Comparison of ENCODE assay signal across 9 cellular contexts in the genomic region with DNA sequence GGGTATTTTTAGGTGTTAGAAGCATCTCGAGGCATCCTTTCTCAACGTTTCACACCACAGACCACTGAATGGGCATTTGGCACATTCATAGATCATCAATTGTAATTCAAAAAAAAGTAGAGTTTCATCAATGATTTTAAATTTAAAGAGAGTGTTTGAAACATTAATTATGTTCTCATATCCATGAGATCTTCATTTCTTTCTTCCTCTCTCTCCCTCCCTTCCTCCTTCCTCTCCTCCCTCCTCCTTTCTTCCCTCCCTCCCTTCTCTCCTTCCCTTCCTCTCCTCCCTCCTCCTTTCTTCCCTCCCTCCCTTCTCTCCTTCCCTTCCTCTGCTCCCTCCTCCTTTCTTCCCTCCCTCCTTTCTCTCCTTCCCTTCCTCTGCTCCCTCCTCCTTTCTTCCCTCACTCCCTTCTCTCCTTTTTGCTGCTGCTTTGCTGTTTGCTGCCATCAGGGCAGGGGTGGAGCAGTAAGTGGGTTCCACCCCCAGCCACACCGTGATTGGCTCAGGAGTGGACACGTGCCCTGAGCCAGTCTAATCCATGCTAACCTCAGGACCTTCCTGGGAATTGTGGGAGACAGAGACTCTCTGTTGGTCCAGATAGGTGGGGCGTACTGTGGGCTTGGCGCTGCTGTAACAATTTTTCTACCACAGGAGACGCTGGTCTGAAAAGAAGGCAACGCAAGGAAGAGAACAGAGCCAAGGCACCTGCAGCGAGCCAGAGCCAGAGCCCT. TPM values are rescaled to one million over a fixed set of nuclear protein-coding genes. Genes with fewer than 3 reads are reported as not detected.
A peak's percentile ranks its signal among the peaks of the same experiment; 100 is the strongest.
DNase-seq lines count a peak whose midpoint lies in the region; ATAC-seq and TF ChIP-seq lines count a peak whose summit lies in the region.
"Had no signal": no experiment of that assay in that cellular context is flagged by ENCODE, and none has a peak within 500 bp of the region (broad histone marks: within the 10 kb centered on the region; RNA-seq: fewer than 3 reads in every experiment).

No MANE protein-coding gene starts in this region.

- peaks cover 22% of the 10 kb centered on the region for H3K27me3 Mint-ChIP-seq in chondrocyte (ENCODE audit: low read depth)
- peaks cover 65% of the 10 kb centered on the region for H3K27me3 Mint-ChIP-seq in stimulated activated naive CD8-positive, alpha-beta T cell treated with anti-CD3 and anti-CD28 coated beads, Interleukin-15, amount 100 ng/mL, for 72 hours

- WGBS in right lobe of liver (ENCODE audit: insufficient coverage, low coverage, low lambda C conversion rate, missing lambda C conversion rate), result 20% methylated on average over 7 of the region's 9 CpGs
- WGBS in tibial nerve, 2 donors, result 12 to 21% methylated on average over 9 of the region's 9 CpGs

- TF ChIP-seq EP300 in tibial nerve (IDR thresholded peaks at IDR 0.05), result no peak

- ATAC-seq in right lobe of liver (peak; percentile 39 to 76 (median 53)), HG03159 (IDR thresholded peaks at IDR 0.05; ENCODE audit: unreplicated experiment) (no peak)
- no peak for ATAC-seq in stimulated activated naive CD8-positive, alpha-beta T cell treated with anti-CD3 and anti-CD28 coated beads, Interleukin-15, amount 100 ng/mL, for 72 hours

- H3K36me3 ChIP-seq in right lobe of liver, result no peaks in the 10 kb centered on the region
- no peaks in the 10 kb centered on the region for H3K36me3 ChIP-seq in tibial nerve

- H3K4me3 Mint-ChIP-seq in chondrocyte (ENCODE audit: unreplicated experiment), result peak overlapping the region; percentile 61
- H3K4me3 Mint-ChIP-seq in stimulated activated naive CD8-positive, alpha-beta T cell treated with anti-CD3 and anti-CD28 coated beads, Interleukin-15, amount 100 ng/mL, for 72 hours, result no peak overlapping the region
- H3K4me3 Mint-ChIP-seq: neural crest cell had no signal

- intact Hi-C loops in right lobe of liver (cut with DNase I), result no loop called here

- TF ChIP-seq POLR2A in right lobe of liver (IDR thresholded peaks at IDR 0.05) (no peak), tibial nerve (IDR thresholded peaks at IDR 0.05) (peak in 1 of 2 donors; percentile 35)

- peak; percentile 35 for TF ChIP-seq CTCF in chondrocyte (IDR thresholded peaks at IDR 0.05)
- no peak for TF ChIP-seq CTCF in right lobe of liver (IDR thresholded peaks at IDR 0.05)
- TF ChIP-seq CTCF in tibial nerve (IDR thresholded peaks at IDR 0.05), result peak in 4 of 5 experiments; percentile 13 to 49 (median 20)

- no peaks in the 10 kb centered on the region for H3K27me3 ChIP-seq in right lobe of liver
- H3K27me3 ChIP-seq in tibial nerve, result no peaks in the 10 kb centered on the region

- DNase-seq in G401 (ENCODE audit: low spot score) (peak; percentile 97), NCI-H446 treated with DMSO at 0.1 percent for 48 hours (lab: John Stamatoyannopoulos, UW) (peak; percentile 91), chondrocyte (ENCODE audit: low spot score) (no peak), right lobe of liver (no peak), tibial nerve (ENCODE audit: low spot score in 2 of 2) (peak; percentile 65 to 67)
- no peak for DNase-seq in stimulated activated naive CD8-positive, alpha-beta T cell treated with anti-CD3 and anti-CD28 coated beads, Interleukin-15, amount 100 ng/mL, for 72 hours
- no peak for DNase-seq in stimulated activated CD4-positive, alpha-beta T cell treated with anti-CD3 and anti-CD28 coated beads, Interleukin-4, amount 100 ng/mL, for 4 hours

- H3K9me3 ChIP-seq in right lobe of liver, result no peaks in the 10 kb centered on the region
- H3K9me3 ChIP-seq in tibial nerve, result no peaks in the 10 kb centered on the region

- H3K27ac Mint-ChIP-seq in chondrocyte (ENCODE audit: unreplicated experiment), result peak overlapping the region; percentile 95
- H3K27ac Mint-ChIP-seq in stimulated activated naive CD8-positive, alpha-beta T cell treated with anti-CD3 and anti-CD28 coated beads, Interleukin-15, amount 100 ng/mL, for 72 hours, result no peak overlapping the region

- in situ Hi-C loops in G401 (cut with HindIII; ENCODE audit: low sequenced_read_pairs), result no loop called here

- no peaks in the 10 kb centered on the region for H3K36me3 Mint-ChIP-seq in chondrocyte (ENCODE audit: low read depth)

- H3K4me1 Mint-ChIP-seq in chondrocyte (ENCODE audit: low read depth), result peaks cover 30% of the 10 kb centered on the region
- H3K4me1 Mint-ChIP-seq in stimulated activated naive CD8-positive, alpha-beta T cell treated with anti-CD3 and anti-CD28 coated beads, Interleukin-15, amount 100 ng/mL, for 72 hours, result peaks cover 7% of the 10 kb centered on the region

- H3K4me1 ChIP-seq in right lobe of liver (peaks cover 0 to 18% (median 7%) of the 10 kb centered on the region in 4 donors), tibial nerve (peaks cover 0 to 46% (median 26%) of the 10 kb centered on the region in 4 donors)

- H3K4me3 ChIP-seq in right lobe of liver, result no peak overlapping the region
- peak overlapping the region in 2 of 4 donors; percentile 19 to 29 for H3K4me3 ChIP-seq in tibial nerve

- H3K27ac ChIP-seq in right lobe of liver, result peak overlapping the region in 1 of 3 donors; percentile 36
- H3K27ac ChIP-seq in tibial nerve, result peak overlapping the region; percentile 10 to 88 (median 81)

- H3K9me3 Mint-ChIP-seq in chondrocyte (ENCODE audit: low read depth), result no peaks in the 10 kb centered on the region
- no peaks in the 10 kb centered on the region for H3K9me3 Mint-ChIP-seq in stimulated activated naive CD8-positive, alpha-beta T cell treated with anti-CD3 and anti-CD28 coated beads, Interleukin-15, amount 100 ng/mL, for 72 hours
- H3K9me3 Mint-ChIP-seq: neural crest cell had no signal

RNA-seq across cellular contexts. Expression of gene APOBEC3A, which starts 33.8 kb away (rescaled TPM):
- not detected in 2 replicates for total RNA-seq in G401 (2014; rRNA removed; shearing (Covaris generic))
- total RNA-seq in chondrocyte (not detected in 3 replicates), right lobe of liver (1 to 10 TPM in 3 of 6 experiments, under 1 TPM in 3; 0.73 to 2.8 (median 1.1) TPM), tibial nerve (1 to 10 TPM in 1 of 4 donors, not detected in 3; 3.3 TPM)
- total RNA-seq: neural crest cell had no signal

RNA-seq across cellular contexts. Expression of gene CBX6, which starts 51.6 kb away (rescaled TPM):
- 16.4 and 25.6 TPM in 2 replicates for total RNA-seq in G401 (2014; rRNA removed; shearing (Covaris generic))
- total RNA-seq in chondrocyte (80.1 to 110 TPM (median 82.9 TPM) in 3 replicates), right lobe of liver (10 to 100 TPM in 4 of 6 experiments, 1 to 10 TPM in 2; 7.8 to 22.5 (median 12.1) TPM), tibial nerve (10 to 100 TPM; 50.0 to 78.0 (median 56.8) TPM)

RNA-seq across cellular contexts. Expression of gene APOBEC3B, which starts 58.5 kb away (rescaled TPM):
- 6.4 and 8.9 TPM in 2 replicates for total RNA-seq in G401 (2014; rRNA removed; shearing (Covaris generic))
- total RNA-seq in chondrocyte (1.5 to 2.9 TPM (median 2.4 TPM) in 3 replicates), right lobe of liver (1 to 10 TPM in 4 of 6 experiments, under 1 TPM in 2; 0.61 to 1.6 (median 1.1) TPM), tibial nerve (1 to 10 TPM in 1 of 4 donors, under 1 TPM in 2, not detected in 1; 0.39 to 3.3 (median 0.60) TPM)

Comparison
In these comparisons a context has a peak if more than half of its experiments do, and no peak if none do; other contexts are left out.
1. DNase-seq: peak in G401 (single experiment), NCI-H446 treated with DMSO at 0.1 percent for 48 hours (single experiment) and tibial nerve (2 of 2); none in chondrocyte (single experiment), right lobe of liver (0 of 3), stimulated activated naive CD8-positive, alpha-beta T cell treated with anti-CD3 and anti-CD28 coated beads, Interleukin-15, amount 100 ng/mL, for 72 hours (0 of 2) and stimulated activated CD4-positive, alpha-beta T cell treated with anti-CD3 and anti-CD28 coated beads, Interleukin-4, amount 100 ng/mL, for 4 hours (0 of 2).
2. CTCF ChIP-seq: peak in chondrocyte (single experiment) and tibial nerve (4 of 5); none in right lobe of liver (0 of 4).
3. ATAC-seq: peak in right lobe of liver (4 of 4); none in stimulated activated naive CD8-positive, alpha-beta T cell treated with anti-CD3 and anti-CD28 coated beads, Interleukin-15, amount 100 ng/mL, for 72 hours (single experiment) and HG03159 (single experiment).